8 cellular contexts compared by ENCODE assay signal in genomic region chr7:134890246-134891240, GRCh38.
DNase-seq lines count a peak whose midpoint lies in the region; TF ChIP-seq lines count a peak whose summit lies in the region.

No MANE protein-coding gene starts in this region.

- H3K4me3 ChIP-seq in endodermal cell (ENCODE audit: low read length) (peak overlapping the region; percentile 80), neural cell (ENCODE audit: low read length) (peak overlapping the region; percentile 73)

- H2AFZ ChIP-seq in neural cell (ENCODE audit: low read depth, low read length), result peak overlapping the region; percentile 71

- no peaks in the 10 kb centered on the region for H3F3A ChIP-seq in neural cell (ENCODE audit: insufficient read depth, low read length, poor library complexity, severe bottlenecking)

- H3K9me3 Mint-ChIP-seq in endodermal cell, result peaks cover 9% of the 10 kb centered on the region

- no peaks in the 10 kb centered on the region for H3K9me2 ChIP-seq in neural cell (ENCODE audit: insufficient read depth, low read length)

- H3K27me3 Mint-ChIP-seq in endodermal cell (ENCODE audit: insufficient read depth), result no peaks in the 10 kb centered on the region

- peaks cover 54% of the 10 kb centered on the region for H3K4me1 Mint-ChIP-seq in endodermal cell

- H3K27ac Mint-ChIP-seq in endodermal cell, result peak overlapping the region; percentile 95

- H3K27me3 ChIP-seq in endodermal cell (ENCODE audit: control insufficient read depth, insufficient read depth, low read length, poor library complexity, severe bottlenecking) (no peaks in the 10 kb centered on the region), neural cell (ENCODE audit: insufficient read depth, low read depth, low read length) (no peaks in the 10 kb centered on the region)

- H4K20me1 ChIP-seq in neural cell (ENCODE audit: insufficient read depth), result no peaks in the 10 kb centered on the region

- TF ChIP-seq EP300 in neural cell (conservative IDR thresholded peaks at IDR 0.05; ENCODE audit: poor library complexity, severe bottlenecking), result no peak

- TF ChIP-seq RAD21 in neural cell (conservative IDR thresholded peaks at IDR 0.05), result no peak

- WGBS in endodermal cell (ENCODE audit: insufficient coverage in 1 of 2, insufficient read length in 1 of 2), 2 experiments, result 79 to 85% methylated on average over 8 to 10 of the region's 10 CpGs

- H3K4me2 ChIP-seq in neural cell (ENCODE audit: low read length), result peak overlapping the region; percentile 42

- peaks cover 14% of the 10 kb centered on the region for H3K4me1 ChIP-seq in endodermal cell (ENCODE audit: control insufficient read depth, insufficient read depth, low read length)

- TF ChIP-seq CTCF in endodermal cell (conservative IDR thresholded peaks at IDR 0.05), result no peak
- no peak for TF ChIP-seq CTCF in neural cell (IDR thresholded peaks at IDR 0.05; ENCODE audit: poor library complexity, severe bottlenecking)

- H3K4me3 Mint-ChIP-seq in endodermal cell, result peak overlapping the region; percentile 76

- peaks cover 16% of the 10 kb centered on the region for H3K36me3 ChIP-seq in endodermal cell (ENCODE audit: control insufficient read depth, insufficient read depth, low read length)
- H3K36me3 ChIP-seq in neural cell (ENCODE audit: insufficient read depth, low read length), result no peaks in the 10 kb centered on the region

- peaks cover 15% of the 10 kb centered on the region for H3K36me3 Mint-ChIP-seq in endodermal cell (ENCODE audit: low read depth)

- H3K27ac ChIP-seq in endodermal cell (ENCODE audit: low read depth, low read length), result no peak overlapping the region
- H3K27ac ChIP-seq in neural cell (ENCODE audit: low read length), result no peak overlapping the region

- DNase-seq in AG20443 (ENCODE audit: low spot score), result peak; percentile 25
- peak; percentile 77 for DNase-seq in NCI-H510A treated with DMSO at 0.1 percent for 48 hours (lab: John Stamatoyannopoulos, UW)
- no peak for DNase-seq in endodermal cell
- DNase-seq in CD1c-positive myeloid dendritic cell (ENCODE audit: extremely low spot score), result no peak
- DNase-seq in islet precursor cell, result no peak
- DNase-seq in NCI-H2107 treated with DMSO at 0.1 percent for 48 hours (lab: John Stamatoyannopoulos, UW; ENCODE audit: unreplicated experiment), result no peak
- DNase-seq in activated T-cell treated with anti-CD3 and anti-CD28 coated beads, Interleukin-2, amount 50 U/mL, for 48 hours, result no peak

- no peaks in the 10 kb centered on the region for H3K79me2 ChIP-seq in neural cell (replicated peaks; ENCODE audit: insufficient read depth, low read length)

- H3K9me3 ChIP-seq in endodermal cell (ENCODE audit: control insufficient read depth, low read length) (peaks cover 16% of the 10 kb centered on the region), neural cell (ENCODE audit: low read length) (no peaks in the 10 kb centered on the region)

- H3K9ac ChIP-seq in endodermal cell (ENCODE audit: extremely low read depth, low read length, poor library complexity, severe bottlenecking) (peak overlapping the region; percentile 62), neural cell (ENCODE audit: low read length) (peak overlapping the region; percentile 65)

TF ChIP-seq in neural cell, 6 proteins besides CTCF, POLR2A, EP300 and RAD21:
- TF ChIP-seq, protein P1, sequence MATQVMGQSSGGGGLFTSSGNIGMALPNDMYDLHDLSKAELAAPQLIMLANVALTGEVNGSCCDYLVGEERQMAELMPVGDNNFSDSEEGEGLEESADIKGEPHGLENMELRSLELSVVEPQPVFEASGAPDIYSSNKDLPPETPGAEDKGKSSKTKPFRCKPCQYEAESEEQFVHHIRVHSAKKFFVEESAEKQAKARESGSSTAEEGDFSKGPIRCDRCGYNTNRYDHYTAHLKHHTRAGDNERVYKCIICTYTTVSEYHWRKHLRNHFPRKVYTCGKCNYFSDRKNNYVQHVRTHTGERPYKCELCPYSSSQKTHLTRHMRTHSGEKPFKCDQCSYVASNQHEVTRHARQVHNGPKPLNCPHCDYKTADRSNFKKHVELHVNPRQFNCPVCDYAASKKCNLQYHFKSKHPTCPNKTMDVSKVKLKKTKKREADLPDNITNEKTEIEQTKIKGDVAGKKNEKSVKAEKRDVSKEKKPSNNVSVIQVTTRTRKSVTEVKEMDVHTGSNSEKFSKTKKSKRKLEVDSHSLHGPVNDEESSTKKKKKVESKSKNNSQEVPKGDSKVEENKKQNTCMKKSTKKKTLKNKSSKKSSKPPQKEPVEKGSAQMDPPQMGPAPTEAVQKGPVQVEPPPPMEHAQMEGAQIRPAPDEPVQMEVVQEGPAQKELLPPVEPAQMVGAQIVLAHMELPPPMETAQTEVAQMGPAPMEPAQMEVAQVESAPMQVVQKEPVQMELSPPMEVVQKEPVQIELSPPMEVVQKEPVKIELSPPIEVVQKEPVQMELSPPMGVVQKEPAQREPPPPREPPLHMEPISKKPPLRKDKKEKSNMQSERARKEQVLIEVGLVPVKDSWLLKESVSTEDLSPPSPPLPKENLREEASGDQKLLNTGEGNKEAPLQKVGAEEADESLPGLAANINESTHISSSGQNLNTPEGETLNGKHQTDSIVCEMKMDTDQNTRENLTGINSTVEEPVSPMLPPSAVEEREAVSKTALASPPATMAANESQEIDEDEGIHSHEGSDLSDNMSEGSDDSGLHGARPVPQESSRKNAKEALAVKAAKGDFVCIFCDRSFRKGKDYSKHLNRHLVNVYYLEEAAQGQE (IDR thresholded peaks at IDR 0.05; ENCODE audit: borderline replicate concordance), result no peak
- TF ChIP-seq EZH2 (IDR thresholded peaks at IDR 0.05; ENCODE audit: borderline replicate concordance, insufficient read depth, low read length, poor library complexity, severe bottlenecking) (no peak), MXI1 (conservative IDR thresholded peaks at IDR 0.05; ENCODE audit: poor library complexity, severe bottlenecking) (no peak), POLR2AphosphoS5 (IDR thresholded peaks at IDR 0.05) (no peak), SMC3 (conservative IDR thresholded peaks at IDR 0.05; ENCODE audit: poor library complexity) (no peak)
TF ChIP-seq in neural cell: peak in this region for 0.

Comparison
In these comparisons a context has a peak if more than half of its experiments do, and no peak if none do; other contexts are left out.
1. DNase-seq: peak in AG20443 (single experiment) and NCI-H510A treated with DMSO at 0.1 percent for 48 hours (single experiment); none in endodermal cell (single experiment), CD1c-positive myeloid dendritic cell (single experiment), islet precursor cell (single experiment), NCI-H2107 treated with DMSO at 0.1 percent for 48 hours (single experiment) and activated T-cell treated with anti-CD3 and anti-CD28 coated beads, Interleukin-2, amount 50 U/mL, for 48 hours (0 of 2).